ENCODE assay signal across 1 cellular context in genomic region chr1:7299994-7300393, GRCh38.
TF ChIP-seq lines count a peak whose summit lies in the region.

No MANE protein-coding gene starts in this region.

TF ChIP-seq in IMR-90, 13 proteins besides CTCF, POLR2A, EP300 and RAD21:
- TF ChIP-seq MAFK (IDR thresholded peaks at IDR 0.05; ENCODE audit: low read depth, low read length) (no peak), RFX5 (IDR thresholded peaks at IDR 0.05; ENCODE audit: low read depth, low read length) (no peak), MXI1 (IDR thresholded peaks at IDR 0.05; ENCODE audit: borderline replicate concordance, low read depth, low read length) (no peak), RCOR1 (IDR thresholded peaks at IDR 0.05; ENCODE audit: insufficient replicate concordance, low read length) (no peak), FOS (IDR thresholded peaks at IDR 0.05; ENCODE audit: low read depth, low read length) (peak; percentile 89), ELK1 (IDR thresholded peaks at IDR 0.05; ENCODE audit: borderline replicate concordance, low read depth, low read length) (no peak), CEBPB (IDR thresholded peaks at IDR 0.05; ENCODE audit: low read depth, low read length) (peak; percentile 12; the same call in 1 of the 2 replicates), SMC3 (IDR thresholded peaks at IDR 0.05; ENCODE audit: low read depth, low read length) (peak; percentile 9; the same call in 1 of the 2 replicates), CHD1 (IDR thresholded peaks at IDR 0.05; ENCODE audit: low read depth, low read length) (no peak), NFE2L2 (IDR thresholded peaks at IDR 0.05; ENCODE audit: low read depth, low read length) (no peak), BHLHE40 (IDR thresholded peaks at IDR 0.05; ENCODE audit: low read depth, low read length) (peak; percentile 14; the same call in 1 of the 2 replicates)
- TF ChIP-seq, protein P1, sequence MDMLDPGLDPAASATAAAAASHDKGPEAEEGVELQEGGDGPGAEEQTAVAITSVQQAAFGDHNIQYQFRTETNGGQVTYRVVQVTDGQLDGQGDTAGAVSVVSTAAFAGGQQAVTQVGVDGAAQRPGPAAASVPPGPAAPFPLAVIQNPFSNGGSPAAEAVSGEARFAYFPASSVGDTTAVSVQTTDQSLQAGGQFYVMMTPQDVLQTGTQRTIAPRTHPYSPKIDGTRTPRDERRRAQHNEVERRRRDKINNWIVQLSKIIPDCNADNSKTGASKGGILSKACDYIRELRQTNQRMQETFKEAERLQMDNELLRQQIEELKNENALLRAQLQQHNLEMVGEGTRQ (IDR thresholded peaks at IDR 0.05; ENCODE audit: low read depth, low read length), result no peak
TF ChIP-seq in IMR-90: peak in this region for 4.
